24 cellular contexts compared by ENCODE assay signal in genomic region chr11:3127706-3128355, GRCh38. TPM values are rescaled to one million over a fixed set of nuclear protein-coding genes. Genes with fewer than 3 reads are reported as not detected.
DNase-seq lines count a peak whose midpoint lies in the region; ATAC-seq, FAIRE-seq and TF ChIP-seq lines count a peak whose summit lies in the region.
"Had no signal": no experiment of that assay in that cellular context is flagged by ENCODE, and none has a peak within 500 bp of the region (broad histone marks: within the 10 kb centered on the region; RNA-seq: fewer than 3 reads in every experiment).

No MANE protein-coding gene starts in this region.

- H3K27me3 ChIP-seq in right lobe of liver (no peaks in the 10 kb centered on the region), HepG2 (ENCODE audit: control insufficient read depth in 1 of 2, insufficient read depth in 2 of 2, low read length in 2 of 2) (peaks cover 14 to 66% of the 10 kb centered on the region in 2 experiments), trophoblast cell (ENCODE audit: insufficient read depth, low read length) (no peaks in the 10 kb centered on the region)
- H3K27me3 ChIP-seq: pancreas had no signal

- H2BK12ac ChIP-seq in trophoblast cell (ENCODE audit: low read length), result no peak overlapping the region

- H3K27ac Mint-ChIP-seq in effector memory CD8-positive, alpha-beta T cell, result no peak overlapping the region
- H3K27ac Mint-ChIP-seq: activated CD4-positive, alpha-beta T cell treated with anti-CD3 and anti-CD28 coated beads, Interleukin-2, amount 10 ng/mL, durations not matched to agents 24 days and 14 days; activated naive CD8-positive, alpha-beta T cell treated with anti-CD3 and anti-CD28 coated beads, Interleukin-2, amount 50 U/mL, for 24 hours; activated T-helper 17 cell treated with anti-CD3 and anti-CD28 coated beads, Interleukin-2, amount 50 U/mL, for 72 hours; brain; naive B cell had no signal

- DNase-seq in right lobe of liver (peak in 2 of 3 donors; percentile 17 to 39), HepG2 (ENCODE audit: low spot score) (no peak), islet precursor cell (peak; percentile 41), sciatic nerve (ENCODE audit: low spot score) (peak; percentile 56), trophoblast cell (no peak)
- DNase-seq in effector memory CD8-positive, alpha-beta T cell, result no peak
- no peak for DNase-seq in stimulated activated CD4-positive, alpha-beta T cell treated with anti-CD3 and anti-CD28 coated beads, Interleukin-15, amount 100 ng/mL, for 24 hours
- DNase-seq: activated CD4-positive, alpha-beta T cell treated with anti-CD3 and anti-CD28 coated beads, Interleukin-2, amount 10 ng/mL, durations not matched to agents 24 days and 14 days; activated naive CD8-positive, alpha-beta T cell treated with anti-CD3 and anti-CD28 coated beads, Interleukin-2, amount 50 U/mL, for 24 hours; GOT3; naive B cell; NCI-H1694; NCI-H526 treated with DMSO at 0.1 percent for 48 hours; SHP77; stimulated activated naive CD4-positive, alpha-beta T cell treated with Interleukin-2 at 50 U/mL for 16 hours; SW 1271 had no signal

- H3K4me1 ChIP-seq in right lobe of liver, result no peaks in the 10 kb centered on the region
- no peaks in the 10 kb centered on the region for H3K4me1 ChIP-seq in HepG2 (ENCODE audit: insufficient read depth, low read length)
- no peaks in the 10 kb centered on the region for H3K4me1 ChIP-seq in trophoblast cell (ENCODE audit: control insufficient read depth in 1 of 2, insufficient read depth in 2 of 2, low read length in 2 of 2)

- TF ChIP-seq CTCF in right lobe of liver (IDR thresholded peaks at IDR 0.05), result no peak
- TF ChIP-seq CTCF in HepG2 (CRISPR knock-in tag; IDR thresholded peaks at IDR 0.05), result no peak

- intact Hi-C loops in right lobe of liver (cut with DNase I), result no loop called here
- intact Hi-C loops in HepG2 (cut with micrococcal nuclease; ENCODE audit: unreplicated experiment), result no loop called here
- intact Hi-C loops in sciatic nerve (cut with DNase I), result no loop called here

- no peak overlapping the region for H3K4me3 ChIP-seq in right lobe of liver
- no peak overlapping the region for H3K4me3 ChIP-seq in HepG2 (replicated peaks in 1 of 3; ENCODE audit: insufficient read depth in 1 of 3, low read depth in 2 of 3, low read length in 3 of 3)
- H3K4me3 ChIP-seq in trophoblast cell (ENCODE audit: low read depth, low read length), result no peak overlapping the region
- H3K4me3 ChIP-seq: K562, pancreas had no signal

- H3K36me3 ChIP-seq in right lobe of liver (no peaks in the 10 kb centered on the region), HepG2 (replicated peaks in 1 of 2; ENCODE audit: control insufficient read depth in 1 of 2, insufficient read depth in 2 of 2, low read length in 2 of 2) (no peaks in the 10 kb centered on the region), trophoblast cell (ENCODE audit: control insufficient read depth in 1 of 2, insufficient read depth in 2 of 2, low read length in 2 of 2) (peaks cover 43 to 46% of the 10 kb centered on the region in 2 experiments)
- H3K36me3 ChIP-seq: pancreas had no signal

- no peak overlapping the region for H3K9ac ChIP-seq in HepG2 (ENCODE audit: insufficient read depth, low read depth, low read length)
- no peak overlapping the region for H3K9ac ChIP-seq in trophoblast cell (ENCODE audit: low read length)

- no peak overlapping the region for H3K4ac ChIP-seq in trophoblast cell (ENCODE audit: low read depth, low read length)

- H2BK5ac ChIP-seq in trophoblast cell (ENCODE audit: low read depth, low read length, poor library complexity), result no peak overlapping the region

- no TSS peak for BruUV-seq in HepG2 (replicated peaks; lab: Mats Ljungman, UMichigan)

- POLR2A ChIA-PET in HepG2 (lab: Yijun Ruan, JAX), result no interaction called here

- peaks cover 10 to 14% of the 10 kb centered on the region in 2 donors for H3K4me1 Mint-ChIP-seq in effector memory CD8-positive, alpha-beta T cell (ENCODE audit: low read depth in 2 of 2)
- H3K4me1 Mint-ChIP-seq: activated CD4-positive, alpha-beta T cell treated with anti-CD3 and anti-CD28 coated beads, Interleukin-2, amount 10 ng/mL, durations not matched to agents 24 days and 14 days; activated naive CD8-positive, alpha-beta T cell treated with anti-CD3 and anti-CD28 coated beads, Interleukin-2, amount 50 U/mL, for 24 hours; activated T-helper 17 cell treated with anti-CD3 and anti-CD28 coated beads, Interleukin-2, amount 50 U/mL, for 72 hours; brain had no signal

- TF ChIP-seq RAD21 in HepG2 (CRISPR knock-in tag; IDR thresholded peaks at IDR 0.05), result no peak

- H3K23ac ChIP-seq in trophoblast cell (ENCODE audit: low read length), result no peak overlapping the region

- H3K79me2 ChIP-seq in HepG2 (ENCODE audit: insufficient read depth, low read length) (no peaks in the 10 kb centered on the region), trophoblast cell (ENCODE audit: control insufficient read depth, insufficient read depth, low read length, poor library complexity) (no peaks in the 10 kb centered on the region)

- in situ Hi-C loops in HepG2 (cut with HindIII; ENCODE audit: extremely low pct_ligation_motif_present, low pct_unique_long_range_greater_than_20kb), result no loop called here

- no peak overlapping the region for H3K27ac ChIP-seq in right lobe of liver
- no peak overlapping the region for H3K27ac ChIP-seq in HepG2 (ENCODE audit: extremely low read length, insufficient read depth, low read length)
- no peak overlapping the region for H3K27ac ChIP-seq in trophoblast cell (ENCODE audit: low read depth, low read length)
- H3K27ac ChIP-seq: pancreas had no signal

- no peak for FAIRE-seq in HepG2 (lab: Jason Lieb, UNC)
- FAIRE-seq: colon, endometrium, islet of Langerhans, K562, pancreas had no signal

- ATAC-seq in right lobe of liver, result no peak
- no peak for ATAC-seq in HepG2
- no peak for ATAC-seq in sciatic nerve
- no peak for ATAC-seq in effector memory CD8-positive, alpha-beta T cell (replicated peaks)
- ATAC-seq in HG02623 (IDR thresholded peaks at IDR 0.05; ENCODE audit: unreplicated experiment), result no peak
- ATAC-seq: activated naive CD8-positive, alpha-beta T cell treated with anti-CD3 and anti-CD28 coated beads, Interleukin-2, amount 50 U/mL, for 24 hours; activated T-helper 17 cell treated with anti-CD3 and anti-CD28 coated beads, Interleukin-2, amount 50 U/mL, for 72 hours; K562; pancreas had no signal

- TF ChIP-seq POLR2A in right lobe of liver (IDR thresholded peaks at IDR 0.05), result no peak
- no peak for TF ChIP-seq POLR2A in HepG2 (IDR thresholded peaks at IDR 0.05; ENCODE audit: insufficient read depth in 1 of 2, low read depth in 2 of 2, low read length in 2 of 2)

- CTCF ChIA-PET in HepG2 (lab: Yijun Ruan, JAX; ENCODE audit: low intra/inter-chr PET ratio, low total read pairs), result no interaction called here

- no peak overlapping the region for H3K4me3 Mint-ChIP-seq in effector memory CD8-positive, alpha-beta T cell
- H3K4me3 Mint-ChIP-seq: activated CD4-positive, alpha-beta T cell treated with anti-CD3 and anti-CD28 coated beads, Interleukin-2, amount 10 ng/mL, durations not matched to agents 24 days and 14 days; activated naive CD8-positive, alpha-beta T cell treated with anti-CD3 and anti-CD28 coated beads, Interleukin-2, amount 50 U/mL, for 24 hours; activated T-helper 17 cell treated with anti-CD3 and anti-CD28 coated beads, Interleukin-2, amount 50 U/mL, for 72 hours; brain; naive B cell had no signal

- H3K79me1 ChIP-seq in trophoblast cell (ENCODE audit: low read length), result no peaks in the 10 kb centered on the region

- H4K91ac ChIP-seq in trophoblast cell (ENCODE audit: low read depth, low read length), result no peak overlapping the region

- no peak overlapping the region for H4K8ac ChIP-seq in trophoblast cell (ENCODE audit: low read depth, low read length)

- H3K36me3 Mint-ChIP-seq in effector memory CD8-positive, alpha-beta T cell (ENCODE audit: insufficient read depth), result peaks cover 27% of the 10 kb centered on the region
- H3K36me3 Mint-ChIP-seq: naive B cell had no signal

- no peak overlapping the region for H2AK5ac ChIP-seq in trophoblast cell (ENCODE audit: low read length)

- no peaks in the 10 kb centered on the region for H3K27me3 Mint-ChIP-seq in effector memory CD8-positive, alpha-beta T cell
- H3K27me3 Mint-ChIP-seq: activated CD4-positive, alpha-beta T cell treated with anti-CD3 and anti-CD28 coated beads, Interleukin-2, amount 10 ng/mL, durations not matched to agents 24 days and 14 days; activated naive CD8-positive, alpha-beta T cell treated with anti-CD3 and anti-CD28 coated beads, Interleukin-2, amount 50 U/mL, for 24 hours; activated T-helper 17 cell treated with anti-CD3 and anti-CD28 coated beads, Interleukin-2, amount 50 U/mL, for 72 hours; naive B cell had no signal

- H2AFZ ChIP-seq in HepG2 (ENCODE audit: low read length) (no peak overlapping the region), trophoblast cell (ENCODE audit: insufficient read depth, low read length, poor library complexity) (no peak overlapping the region)

- no peak overlapping the region for H4K12ac ChIP-seq in trophoblast cell (ENCODE audit: low read depth, low read length)

- no peak overlapping the region for H3K4me2 ChIP-seq in HepG2 (ENCODE audit: low read depth, low read length)
- no peak overlapping the region for H3K4me2 ChIP-seq in trophoblast cell (ENCODE audit: low read length)

- TF ChIP-seq EP300 in HepG2 (IDR thresholded peaks at IDR 0.05; ENCODE audit: low read depth in 2 of 2, low read length in 2 of 2) (no peak), HepG2 (CRISPR knock-in tag; IDR thresholded peaks at IDR 0.05; ENCODE audit: borderline replicate concordance) (no peak)

- no peaks in the 10 kb centered on the region for H4K20me1 ChIP-seq in HepG2 (ENCODE audit: insufficient read depth, low read length)

- H3K9me3 Mint-ChIP-seq in effector memory CD8-positive, alpha-beta T cell, result no peaks in the 10 kb centered on the region
- H3K9me3 Mint-ChIP-seq: activated CD4-positive, alpha-beta T cell treated with anti-CD3 and anti-CD28 coated beads, Interleukin-2, amount 10 ng/mL, durations not matched to agents 24 days and 14 days; activated naive CD8-positive, alpha-beta T cell treated with anti-CD3 and anti-CD28 coated beads, Interleukin-2, amount 50 U/mL, for 24 hours; activated T-helper 17 cell treated with anti-CD3 and anti-CD28 coated beads, Interleukin-2, amount 50 U/mL, for 72 hours; brain had no signal

- H3K18ac ChIP-seq in trophoblast cell (ENCODE audit: low read length), result no peak overlapping the region

- no peaks in the 10 kb centered on the region for H3K9me3 ChIP-seq in right lobe of liver
- H3K9me3 ChIP-seq in HepG2 (ENCODE audit: low read length), result no peaks in the 10 kb centered on the region
- peaks cover 2% of the 10 kb centered on the region for H3K9me3 ChIP-seq in trophoblast cell (ENCODE audit: insufficient read depth, low read depth, low read length)
- H3K9me3 ChIP-seq: pancreas had no signal

- 70% methylated on average over 9 of the region's 16 CpGs for WGBS in right lobe of liver (ENCODE audit: insufficient coverage, low coverage, low lambda C conversion rate, missing lambda C conversion rate)
- WGBS in HepG2 (ENCODE audit: low lambda C conversion rate), result 0% methylated on average over 1 of the region's 16 CpGs
- no CpG with 5 or more reads among the region's 16 CpGs for WGBS in trophoblast cell (ENCODE audit: extremely low coverage, insufficient coverage, insufficient read length)

- no peak overlapping the region for H3K14ac ChIP-seq in trophoblast cell (ENCODE audit: low read length)

- no peak overlapping the region for H2BK120ac ChIP-seq in trophoblast cell (ENCODE audit: insufficient read depth, low read length, poor library complexity)

RNA-seq across cellular contexts. Expression of gene OSBPL5, which starts 37.3 kb away (rescaled TPM):
- total RNA-seq in right lobe of liver, result 1 to 10 TPM; 2.2 to 6.3 (median 3.4) TPM
- total RNA-seq in HepG2 (2016; rRNA removed; fragmentation: Illumina TruSeq; extraction: Trizol), result not detected in 2 replicates
- total RNA-seq in HepG2 (2016; cell fraction: cytosol; rRNA removed; fragmentation: Illumina TruSeq; extraction: Trizol; ENCODE audit: low read depth), result 0.26 TPM in 1 of 2 replicates, not detected in the other
- not detected in 2 replicates for total RNA-seq in HepG2 (2016; cell fraction: insoluble cytoplasmic fraction; rRNA removed; fragmentation: Illumina TruSeq; extraction: Trizol)
- not detected in 2 replicates for total RNA-seq in HepG2 (2016; cell fraction: membrane; rRNA removed; fragmentation: Illumina TruSeq; extraction: Trizol)
- not detected in 2 replicates for total RNA-seq in HepG2 (2016; cell fraction: nucleus; rRNA removed; fragmentation: Illumina TruSeq; extraction: Trizol)
- not detected in 2 replicates for polyA plus RNA-seq in HepG2 (2011; rRNA removed)
- polyA plus RNA-seq in HepG2 (2011; cell fraction: cytosol; rRNA removed), result not detected in 2 replicates
- polyA plus RNA-seq in HepG2 (2011; cell fraction: nucleus; rRNA removed), result 0.34 TPM in 1 of 2 replicates, not detected in the other
- polyA plus RNA-seq in HepG2 (2012), result not detected in 2 replicates
- not detected in 2 replicates for polyA plus RNA-seq in HepG2 (2016; cell fraction: cytosol; fragmentation: Illumina TruSeq; extraction: Trizol; ENCODE audit: low read depth)
- polyA plus RNA-seq in HepG2 (2016; cell fraction: insoluble cytoplasmic fraction; fragmentation: Illumina TruSeq; extraction: Trizol; ENCODE audit: low read depth), result not detected in 2 replicates
- not detected in 2 replicates for polyA plus RNA-seq in HepG2 (2016; cell fraction: membrane; fragmentation: Illumina TruSeq; extraction: Trizol; ENCODE audit: low read depth)
- not detected in 2 replicates for polyA plus RNA-seq in HepG2 (2016; cell fraction: nucleus; fragmentation: Illumina TruSeq; extraction: Trizol; ENCODE audit: insufficient read depth, low read depth)
- polyA minus RNA-seq in HepG2 (2011; rRNA and poly(A)+ RNA removed; ENCODE audit: low replicate concordance), result 41.3 TPM in 1 of 2 replicates, not detected in the other
- polyA minus RNA-seq in HepG2 (2011; cell fraction: cytosol; rRNA and poly(A)+ RNA removed), result 0.40 and 0.97 TPM in 2 replicates
- polyA minus RNA-seq in HepG2 (2011; cell fraction: nucleus; rRNA and poly(A)+ RNA removed), result not detected in 2 replicates
- 58.3 TPM for total RNA-seq in sciatic nerve
- polyA plus RNA-seq in trophoblast cell (2013), result 12.2 and 12.3 TPM in 2 replicates

Comparison
In these comparisons a context has a peak if more than half of its experiments do, and no peak if none do; other contexts are left out.
1. DNase-seq: peak in right lobe of liver (2 of 3), islet precursor cell (single experiment) and sciatic nerve (single experiment); none in HepG2 (single experiment), trophoblast cell (0 of 2), effector memory CD8-positive, alpha-beta T cell (0 of 3) and stimulated activated CD4-positive, alpha-beta T cell treated with anti-CD3 and anti-CD28 coated beads, Interleukin-15, amount 100 ng/mL, for 24 hours (single experiment).